Comparison of ENCODE assay signal across 20 cellular contexts in genomic region chr3:121796970-121797369, GRCh38. TPM values are rescaled to one million over a fixed set of nuclear protein-coding genes. Genes with fewer than 3 reads are reported as not detected.
DNase-seq lines count a peak whose midpoint lies in the region; ATAC-seq and TF ChIP-seq lines count a peak whose summit lies in the region.
"Had no signal": no experiment of that assay in that cellular context is flagged by ENCODE, and none has a peak within 500 bp of the region (broad histone marks: within the 10 kb centered on the region; RNA-seq: fewer than 3 reads in every experiment).

No MANE protein-coding gene starts in this region.

- no peaks in the 10 kb centered on the region for H3K9me3 Mint-ChIP-seq in activated T-helper 17 cell treated with anti-CD3 and anti-CD28 coated beads, Interleukin-2, amount 50 U/mL, for 72 hours

- peaks cover 89% of the 10 kb centered on the region for H3K36me3 Mint-ChIP-seq in activated T-helper 17 cell treated with anti-CD3 and anti-CD28 coated beads, Interleukin-2, amount 50 U/mL, for 72 hours (ENCODE audit: low read depth)

- H3K36me3 ChIP-seq in body of pancreas (replicated peaks in 1 of 2; ENCODE audit: insufficient read depth in 1 of 2, low read depth in 2 of 2) (peaks cover 0 to 3% of the 10 kb centered on the region in 2 donors), left lung (peaks cover 0 to 38% of the 10 kb centered on the region in 2 donors)

- 10 to 13% methylated on average over 1 of the region's 1 CpG for WGBS in body of pancreas, 2 donors

- H3K9me3 ChIP-seq in body of pancreas (no peaks in the 10 kb centered on the region), left lung (no peaks in the 10 kb centered on the region)
- H3K9me3 ChIP-seq: SJSA1 had no signal

- no peaks in the 10 kb centered on the region for H3K4me1 ChIP-seq in body of pancreas
- no peaks in the 10 kb centered on the region for H3K4me1 ChIP-seq in left lung
- H3K4me1 ChIP-seq: SJSA1 had no signal

- H3K27me3 Mint-ChIP-seq in activated T-helper 17 cell treated with anti-CD3 and anti-CD28 coated beads, Interleukin-2, amount 50 U/mL, for 72 hours: no peaks in the 10 kb centered on the region

- H3K4me3 Mint-ChIP-seq in activated T-helper 17 cell treated with anti-CD3 and anti-CD28 coated beads, Interleukin-2, amount 50 U/mL, for 72 hours: no peak overlapping the region

- peak; percentile 6 for DNase-seq in NCI-H510A treated with DMSO at 0.1 percent for 48 hours (lab: John Stamatoyannopoulos, UW)
- DNase-seq in NCI-H510A (lab: John Stamatoyannopoulos, UW): no peak
- DNase-seq in NCI-H2029 (lab: John Stamatoyannopoulos, UW): peak; percentile 35
- no peak for DNase-seq in body of pancreas
- no peak for DNase-seq in NCI-H2227 treated with DMSO at 0.1 percent for 48 hours (lab: John Stamatoyannopoulos, UW)
- no peak for DNase-seq in hypothalamus (lab: John Stamatoyannopoulos, UW)
- no peak for DNase-seq in left lung
- DNase-seq: 8988T, COR-L47, DMS 273 treated with DMSO at 0.1 percent for 48 hours, GOT3, NCI-H1105 treated with DMSO at 0.1 percent for 48 hours, NCI-H1694, NCI-H2171, NCI-H446 treated with DMSO at 0.1 percent for 48 hours, NCI-H748 treated with DMSO at 0.1 percent for 48 hours, RPMI8226 had no signal

- TF ChIP-seq CTCF in body of pancreas (IDR thresholded peaks at IDR 0.05) (no peak), left lung (IDR thresholded peaks at IDR 0.05) (no peak)

- H3K27me3 ChIP-seq in body of pancreas: no peaks in the 10 kb centered on the region
- no peaks in the 10 kb centered on the region for H3K27me3 ChIP-seq in left lung
- H3K27me3 ChIP-seq: SJSA1 had no signal

- peaks cover 10% of the 10 kb centered on the region for H3K4me1 Mint-ChIP-seq in activated T-helper 17 cell treated with anti-CD3 and anti-CD28 coated beads, Interleukin-2, amount 50 U/mL, for 72 hours

- H3K27ac ChIP-seq in body of pancreas (peak overlapping the region in 1 of 4 donors; percentile 11), left lung (no peak overlapping the region)
- H3K27ac ChIP-seq: SJSA1 had no signal

- intact Hi-C loops in body of pancreas (cut with DNase I): no loop called here
- intact Hi-C loops in left lung (cut with DNase I): no loop called here

- H3K4me3 ChIP-seq in body of pancreas (no peak overlapping the region), left lung (no peak overlapping the region)
- H3K4me3 ChIP-seq: SJSA1 had no signal

- no peak for TF ChIP-seq POLR2A in body of pancreas (IDR thresholded peaks at IDR 0.05)

- ATAC-seq in body of pancreas (peak; percentile 56), left lung (no peak)
- ATAC-seq in activated T-helper 17 cell treated with anti-CD3 and anti-CD28 coated beads, Interleukin-2, amount 50 U/mL, for 72 hours (replicated peaks): no peak
- ATAC-seq: HCT116 had no signal

- no peak overlapping the region for H3K27ac Mint-ChIP-seq in activated T-helper 17 cell treated with anti-CD3 and anti-CD28 coated beads, Interleukin-2, amount 50 U/mL, for 72 hours

RNA-seq across cellular contexts. Expression of gene IQCB1, which starts 37.9 kb away (rescaled TPM):
- total RNA-seq in body of pancreas (10 to 100 TPM; 12.5 to 30.9 TPM), left lung (10 to 100 TPM; 11.9 to 23.9 TPM)
- total RNA-seq in activated T-helper 17 cell treated with anti-CD3 and anti-CD28 coated beads, Interleukin-2, amount 50 U/mL, for 72 hours: 10 to 100 TPM; 41.7 to 47.5 TPM

RNA-seq across cellular contexts. Expression of gene EAF2, which starts 38.0 kb away (rescaled TPM):
- total RNA-seq in body of pancreas (10 to 100 TPM in 1 of 2 donors, 1 to 10 TPM in 1; 2.9 to 16.8 TPM), left lung (10 to 100 TPM in 1 of 2 donors, 1 to 10 TPM in 1; 5.1 to 13.5 TPM)
- 10 to 100 TPM; 20.8 to 33.0 TPM for total RNA-seq in activated T-helper 17 cell treated with anti-CD3 and anti-CD28 coated beads, Interleukin-2, amount 50 U/mL, for 72 hours

RNA-seq across cellular contexts. Expression of gene GOLGB1, which starts 47.4 kb away (rescaled TPM):
- total RNA-seq in body of pancreas: 10 to 100 TPM; 46.4 to 59.0 TPM
- total RNA-seq in activated T-helper 17 cell treated with anti-CD3 and anti-CD28 coated beads, Interleukin-2, amount 50 U/mL, for 72 hours: 10 to 100 TPM; 29.7 to 39.1 TPM
- total RNA-seq in left lung: 10 to 100 TPM; 45.9 to 63.3 TPM

Comparison
In these comparisons a context has a peak if more than half of its experiments do, and no peak if none do; other contexts are left out.
1. DNase-seq: peak in NCI-H510A treated with DMSO at 0.1 percent for 48 hours (single experiment) and NCI-H2029 (single experiment); none in NCI-H510A (single experiment), body of pancreas (0 of 4), NCI-H2227 treated with DMSO at 0.1 percent for 48 hours (single experiment), hypothalamus (0 of 51) and left lung (0 of 2).